Comparison of ENCODE assay signal across 21 cellular contexts in genomic region chr1:15123925-15124324, GRCh38. TPM values are rescaled to one million over a fixed set of nuclear protein-coding genes. Genes with fewer than 3 reads are reported as not detected.
DNase-seq lines count a peak whose midpoint lies in the region; ATAC-seq and TF ChIP-seq lines count a peak whose summit lies in the region.
"Had no signal": no experiment of that assay in that cellular context is flagged by ENCODE, and none has a peak within 500 bp of the region (broad histone marks: within the 10 kb centered on the region; RNA-seq: fewer than 3 reads in every experiment).

No MANE protein-coding gene starts in this region.

- no peak overlapping the region for H4K8ac ChIP-seq in neuronal stem cell (ENCODE audit: low read depth, low read length)

- H2BK12ac ChIP-seq in neuronal stem cell (ENCODE audit: low read length): peak overlapping the region; percentile 49

- no peaks in the 10 kb centered on the region for H3K9me3 ChIP-seq in heart left ventricle
- H3K9me3 ChIP-seq in right atrium auricular region: no peaks in the 10 kb centered on the region
- no peaks in the 10 kb centered on the region for H3K9me3 ChIP-seq in neuronal stem cell (replicated peaks in 1 of 2; ENCODE audit: control insufficient read depth in 2 of 2, insufficient read depth in 1 of 2, low read depth in 1 of 2, low read length in 2 of 2)
- H3K9me3 ChIP-seq: BLaER1, HAP-1 had no signal

- no peaks in the 10 kb centered on the region for H3K27me3 ChIP-seq in heart left ventricle
- H3K27me3 ChIP-seq in right atrium auricular region: no peaks in the 10 kb centered on the region
- H3K27me3 ChIP-seq in neuronal stem cell (ENCODE audit: control insufficient read depth in 3 of 3, insufficient read depth in 3 of 3, low read depth in 1 of 3, low read length in 3 of 3): no peaks in the 10 kb centered on the region
- H3K27me3 ChIP-seq: BLaER1 had no signal

- no peaks in the 10 kb centered on the region for H3K4me1 Mint-ChIP-seq in effector memory CD8-positive, alpha-beta T cell (ENCODE audit: low read depth in 2 of 2)
- H3K4me1 Mint-ChIP-seq: B cell; CD4-positive, CD25-positive, alpha-beta regulatory T cell had no signal

- no peak overlapping the region for H3K14ac ChIP-seq in neuronal stem cell (ENCODE audit: low read length)

- 40 to 83% (median 76%) methylated on average over 4 to 9 of the region's 9 CpGs for WGBS in heart left ventricle, 4 donors
- WGBS in neuronal stem cell (ENCODE audit: extremely low coverage in 2 of 2, insufficient read length in 2 of 2, insufficient replicate concordance in 1 of 2), 2 donors: no CpG with 5 or more reads among the region's 9 CpGs

- H3K9me3 Mint-ChIP-seq in effector memory CD8-positive, alpha-beta T cell: no peaks in the 10 kb centered on the region
- H3K9me3 Mint-ChIP-seq: CD4-positive, CD25-positive, alpha-beta regulatory T cell; CD8-positive, alpha-beta T cell; HFFc6 had no signal

- intact Hi-C loops in heart left ventricle (cut with DNase I): loop anchor here in 2 of 10 donors (10.0 kb wide), 1 partner anchor 311 kb away; the partner anchor contains the start of gene CTRC (in 2 of the 2)

- H2BK5ac ChIP-seq in neuronal stem cell (ENCODE audit: low read length): no peak overlapping the region

- no peak for TF ChIP-seq POLR2A in heart left ventricle (IDR thresholded peaks at IDR 0.05)

- no peak overlapping the region for H3K27ac Mint-ChIP-seq in effector memory CD8-positive, alpha-beta T cell
- H3K27ac Mint-ChIP-seq: B cell; CD4-positive, CD25-positive, alpha-beta regulatory T cell; CD8-positive, alpha-beta T cell; HFFc6 had no signal

- H3K4me3 Mint-ChIP-seq in effector memory CD8-positive, alpha-beta T cell: no peak overlapping the region
- H3K4me3 Mint-ChIP-seq: B cell; CD4-positive, CD25-positive, alpha-beta regulatory T cell; CD8-positive, alpha-beta T cell; HFFc6 had no signal

- ATAC-seq in heart left ventricle: peak in 3 of 4 donors; percentile 24 to 77 (median 68)
- no peak for ATAC-seq in effector memory CD8-positive, alpha-beta T cell (replicated peaks)
- ATAC-seq: CD8-positive, alpha-beta T cell had no signal

- no peak overlapping the region for H2BK15ac ChIP-seq in neuronal stem cell (ENCODE audit: low read length)

- H2AK5ac ChIP-seq in neuronal stem cell (ENCODE audit: low read depth, low read length): no peak overlapping the region

- H4K91ac ChIP-seq in neuronal stem cell (ENCODE audit: low read depth, low read length, poor library complexity): no peak overlapping the region

- no peak overlapping the region for H3K4ac ChIP-seq in neuronal stem cell (ENCODE audit: low read length)

- no peak overlapping the region for H3K23ac ChIP-seq in neuronal stem cell (ENCODE audit: low read depth, low read length, poor library complexity)

- DNase-seq in NCI-H1417 (lab: John Stamatoyannopoulos, UW): peak in 2 of 3 experiments; percentile 36 to 42
- no peak for DNase-seq in NCI-H1417 treated with DMSO at 0.1 percent for 48 hours (lab: John Stamatoyannopoulos, UW)
- peak in 3 of 5 donors; percentile 41 to 59 (median 43) for DNase-seq in heart left ventricle
- no peak for DNase-seq in right atrium auricular region (ENCODE audit: low spot score)
- peak; percentile 4 for DNase-seq in COR-L47 (lab: John Stamatoyannopoulos, UW)
- DNase-seq in neuronal stem cell (ENCODE audit: low spot score): no peak
- DNase-seq in effector memory CD8-positive, alpha-beta T cell: no peak
- no peak for DNase-seq in NCI-H1048 (lab: John Stamatoyannopoulos, UW)
- DNase-seq: Calu3; CD4-positive, CD25-positive, alpha-beta regulatory T cell; CD8-positive, alpha-beta T cell; DMS53; DMS79 treated with DMSO at 0.1 percent for 48 hours; GF-D8; GOT3; HFFc6 had no signal

- H3K27ac ChIP-seq in heart left ventricle (no peak overlapping the region), right atrium auricular region (no peak overlapping the region), neuronal stem cell (replicated peaks; ENCODE audit: low read length) (no peak overlapping the region)
- H3K27ac ChIP-seq: 22Rv1, BLaER1, C4-2B had no signal

- H3K36me3 ChIP-seq in heart left ventricle: no peaks in the 10 kb centered on the region
- no peaks in the 10 kb centered on the region for H3K36me3 ChIP-seq in right atrium auricular region
- H3K36me3 ChIP-seq in neuronal stem cell (replicated peaks in 1 of 2; ENCODE audit: control insufficient read depth in 2 of 2, insufficient read depth in 2 of 2, low read length in 2 of 2): no peaks in the 10 kb centered on the region
- H3K36me3 ChIP-seq: BLaER1, HAP-1 had no signal

- no peak overlapping the region for H3K9ac ChIP-seq in neuronal stem cell (ENCODE audit: low read depth, low read length, poor library complexity)
- H3K9ac ChIP-seq: BLaER1 had no signal

- no peaks in the 10 kb centered on the region for H3K79me1 ChIP-seq in neuronal stem cell (ENCODE audit: low read depth, low read length)

- TF ChIP-seq CTCF in heart left ventricle (IDR thresholded peaks at IDR 0.05) (no peak), right atrium auricular region (IDR thresholded peaks at IDR 0.05) (no peak)

- peak overlapping the region; percentile 72 for H3K18ac ChIP-seq in neuronal stem cell (ENCODE audit: low read length)

- no peak overlapping the region for H2AFZ ChIP-seq in neuronal stem cell (ENCODE audit: low read length)

- H3K4me3 ChIP-seq in heart left ventricle (no peak overlapping the region), right atrium auricular region (no peak overlapping the region), neuronal stem cell (ENCODE audit: low read length in 2 of 2) (no peak overlapping the region)
- H3K4me3 ChIP-seq: BLaER1, HAP-1 had no signal

- peaks cover 0 to 5% (median 0%) of the 10 kb centered on the region in 12 donors for H3K4me1 ChIP-seq in heart left ventricle
- no peaks in the 10 kb centered on the region for H3K4me1 ChIP-seq in right atrium auricular region
- no peaks in the 10 kb centered on the region for H3K4me1 ChIP-seq in neuronal stem cell (ENCODE audit: control insufficient read depth in 2 of 2, insufficient read depth in 1 of 2, low read depth in 1 of 2, low read length in 2 of 2)
- H3K4me1 ChIP-seq: HAP-1 had no signal

- H2BK120ac ChIP-seq in neuronal stem cell (ENCODE audit: low read depth, low read length): no peak overlapping the region

- no peaks in the 10 kb centered on the region for H3K36me3 Mint-ChIP-seq in effector memory CD8-positive, alpha-beta T cell (ENCODE audit: insufficient read depth)
- H3K36me3 Mint-ChIP-seq: CD4-positive, CD25-positive, alpha-beta regulatory T cell; CD8-positive, alpha-beta T cell had no signal

- peaks cover 13 to 25% of the 10 kb centered on the region in 2 donors for H3K27me3 Mint-ChIP-seq in effector memory CD8-positive, alpha-beta T cell
- H3K27me3 Mint-ChIP-seq: CD4-positive, CD25-positive, alpha-beta regulatory T cell had no signal

- no peak overlapping the region for H3K4me2 ChIP-seq in neuronal stem cell (ENCODE audit: insufficient read depth, low read length, poor library complexity, severe bottlenecking)
- H3K4me2 ChIP-seq: BLaER1 had no signal

RNA-seq across cellular contexts. Expression of gene TMEM51, which starts 29.6 kb away (rescaled TPM):
- 1 to 10 TPM; 2.0 to 9.5 (median 3.8) TPM for total RNA-seq in heart left ventricle
- polyA plus RNA-seq in heart left ventricle: 1 to 10 TPM; 3.5 to 3.8 TPM
- total RNA-seq in right atrium auricular region: 1 to 10 TPM; 3.2 to 6.6 TPM
- polyA plus RNA-seq in neuronal stem cell (2013, experiment 1 of 2): 9.6 TPM
- 9.7 TPM for polyA plus RNA-seq in neuronal stem cell (2013, experiment 2 of 2)
- total RNA-seq: CD4-positive, CD25-positive, alpha-beta regulatory T cell; CD8-positive, alpha-beta T cell had no signal
- polyA plus RNA-seq: CD4-positive, CD25-positive, alpha-beta regulatory T cell had no signal

Comparison
In these comparisons a context has a peak if more than half of its experiments do, and no peak if none do; other contexts are left out.
1. DNase-seq: peak in NCI-H1417 (2 of 3), heart left ventricle (3 of 5) and COR-L47 (single experiment); none in NCI-H1417 treated with DMSO at 0.1 percent for 48 hours (single experiment), right atrium auricular region (single experiment), neuronal stem cell (single experiment), effector memory CD8-positive, alpha-beta T cell (0 of 3) and NCI-H1048 (single experiment).